Comparison of ENCODE assay signal across 1 cellular context in the genomic region with DNA sequence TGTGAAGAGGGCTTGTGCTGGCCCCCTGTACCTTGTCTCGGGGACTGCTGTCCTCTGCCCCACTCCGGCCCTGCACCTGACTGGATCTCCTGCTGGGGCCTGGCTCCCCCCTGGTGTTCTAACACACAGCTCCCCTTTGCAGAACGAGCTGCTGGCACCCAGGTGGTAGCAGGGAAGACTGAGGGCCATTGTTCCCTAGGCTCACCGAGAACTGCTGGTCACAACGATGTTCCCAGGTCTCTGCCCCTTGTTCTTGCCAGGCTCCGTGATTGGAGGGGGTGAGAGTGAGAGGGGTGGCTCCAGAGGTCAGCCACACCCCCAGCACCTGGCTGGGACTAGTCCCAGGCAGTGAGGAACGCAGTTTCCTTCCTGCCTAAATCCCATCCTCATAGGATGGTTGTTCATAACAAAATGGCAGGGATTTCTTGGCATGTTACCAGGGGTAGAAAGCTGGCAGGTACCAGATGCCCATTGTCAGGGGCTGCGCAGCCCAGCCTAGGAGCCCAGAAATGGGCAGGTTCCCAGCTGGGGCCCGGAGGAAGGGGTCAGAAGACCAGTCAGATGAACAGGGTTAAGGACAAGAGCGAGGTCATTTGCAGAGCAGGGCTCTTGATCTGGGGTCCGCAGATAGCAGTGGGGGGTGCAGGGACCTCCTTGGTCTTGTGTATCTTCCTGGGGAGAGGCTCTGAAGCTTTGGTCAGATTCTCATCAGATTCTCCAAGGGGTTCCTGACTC.
TF ChIP-seq lines count a peak whose summit lies in the region.

No MANE protein-coding gene starts in this region.

TF ChIP-seq in WTC11, 78 proteins besides CTCF, POLR2A, EP300 and RAD21 (continued from another document):
- TF ChIP-seq, protein P1, sequence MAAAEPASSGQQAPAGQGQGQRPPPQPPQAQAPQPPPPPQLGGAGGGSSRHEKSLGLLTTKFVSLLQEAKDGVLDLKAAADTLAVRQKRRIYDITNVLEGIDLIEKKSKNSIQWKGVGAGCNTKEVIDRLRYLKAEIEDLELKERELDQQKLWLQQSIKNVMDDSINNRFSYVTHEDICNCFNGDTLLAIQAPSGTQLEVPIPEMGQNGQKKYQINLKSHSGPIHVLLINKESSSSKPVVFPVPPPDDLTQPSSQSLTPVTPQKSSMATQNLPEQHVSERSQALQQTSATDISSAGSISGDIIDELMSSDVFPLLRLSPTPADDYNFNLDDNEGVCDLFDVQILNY (CRISPR knock-in tag; IDR thresholded peaks at IDR 0.05), result 0 out of 2 replicates have a peak, but pooled peaks have one; percentile 43
- peak; percentile 80 for TF ChIP-seq ZNF121 (CRISPR knock-in tag; IDR thresholded peaks at IDR 0.05)
- no peak for TF ChIP-seq IRF2 (CRISPR knock-in tag; IDR thresholded peaks at IDR 0.05; ENCODE audit: borderline replicate concordance, low read depth)
- TF ChIP-seq NFATC4 (CRISPR knock-in tag; IDR thresholded peaks at IDR 0.05), result no peak
- TF ChIP-seq, protein P2, sequence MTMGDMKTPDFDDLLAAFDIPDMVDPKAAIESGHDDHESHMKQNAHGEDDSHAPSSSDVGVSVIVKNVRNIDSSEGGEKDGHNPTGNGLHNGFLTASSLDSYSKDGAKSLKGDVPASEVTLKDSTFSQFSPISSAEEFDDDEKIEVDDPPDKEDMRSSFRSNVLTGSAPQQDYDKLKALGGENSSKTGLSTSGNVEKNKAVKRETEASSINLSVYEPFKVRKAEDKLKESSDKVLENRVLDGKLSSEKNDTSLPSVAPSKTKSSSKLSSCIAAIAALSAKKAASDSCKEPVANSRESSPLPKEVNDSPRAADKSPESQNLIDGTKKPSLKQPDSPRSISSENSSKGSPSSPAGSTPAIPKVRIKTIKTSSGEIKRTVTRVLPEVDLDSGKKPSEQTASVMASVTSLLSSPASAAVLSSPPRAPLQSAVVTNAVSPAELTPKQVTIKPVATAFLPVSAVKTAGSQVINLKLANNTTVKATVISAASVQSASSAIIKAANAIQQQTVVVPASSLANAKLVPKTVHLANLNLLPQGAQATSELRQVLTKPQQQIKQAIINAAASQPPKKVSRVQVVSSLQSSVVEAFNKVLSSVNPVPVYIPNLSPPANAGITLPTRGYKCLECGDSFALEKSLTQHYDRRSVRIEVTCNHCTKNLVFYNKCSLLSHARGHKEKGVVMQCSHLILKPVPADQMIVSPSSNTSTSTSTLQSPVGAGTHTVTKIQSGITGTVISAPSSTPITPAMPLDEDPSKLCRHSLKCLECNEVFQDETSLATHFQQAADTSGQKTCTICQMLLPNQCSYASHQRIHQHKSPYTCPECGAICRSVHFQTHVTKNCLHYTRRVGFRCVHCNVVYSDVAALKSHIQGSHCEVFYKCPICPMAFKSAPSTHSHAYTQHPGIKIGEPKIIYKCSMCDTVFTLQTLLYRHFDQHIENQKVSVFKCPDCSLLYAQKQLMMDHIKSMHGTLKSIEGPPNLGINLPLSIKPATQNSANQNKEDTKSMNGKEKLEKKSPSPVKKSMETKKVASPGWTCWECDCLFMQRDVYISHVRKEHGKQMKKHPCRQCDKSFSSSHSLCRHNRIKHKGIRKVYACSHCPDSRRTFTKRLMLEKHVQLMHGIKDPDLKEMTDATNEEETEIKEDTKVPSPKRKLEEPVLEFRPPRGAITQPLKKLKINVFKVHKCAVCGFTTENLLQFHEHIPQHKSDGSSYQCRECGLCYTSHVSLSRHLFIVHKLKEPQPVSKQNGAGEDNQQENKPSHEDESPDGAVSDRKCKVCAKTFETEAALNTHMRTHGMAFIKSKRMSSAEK (CRISPR knock-in tag; IDR thresholded peaks at IDR 0.05; ENCODE audit: borderline replicate concordance), result no peak
- peak; percentile 86 for TF ChIP-seq ZNF423 (CRISPR knock-in tag; IDR thresholded peaks at IDR 0.05)
- TF ChIP-seq, protein P3, sequence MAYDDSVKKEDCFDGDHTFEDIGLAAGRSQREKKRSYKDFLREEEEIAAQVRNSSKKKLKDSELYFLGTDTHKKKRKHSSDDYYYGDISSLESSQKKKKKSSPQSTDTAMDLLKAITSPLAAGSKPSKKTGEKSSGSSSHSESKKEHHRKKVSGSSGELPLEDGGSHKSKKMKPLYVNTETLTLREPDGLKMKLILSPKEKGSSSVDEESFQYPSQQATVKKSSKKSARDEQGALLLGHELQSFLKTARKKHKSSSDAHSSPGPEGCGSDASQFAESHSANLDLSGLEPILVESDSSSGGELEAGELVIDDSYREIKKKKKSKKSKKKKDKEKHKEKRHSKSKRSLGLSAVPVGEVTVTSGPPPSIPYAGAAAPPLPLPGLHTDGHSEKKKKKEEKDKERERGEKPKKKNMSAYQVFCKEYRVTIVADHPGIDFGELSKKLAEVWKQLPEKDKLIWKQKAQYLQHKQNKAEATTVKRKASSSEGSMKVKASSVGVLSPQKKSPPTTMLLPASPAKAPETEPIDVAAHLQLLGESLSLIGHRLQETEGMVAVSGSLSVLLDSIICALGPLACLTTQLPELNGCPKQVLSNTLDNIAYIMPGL (CRISPR knock-in tag; IDR thresholded peaks at IDR 0.05), result no peak
- TF ChIP-seq, protein P4, sequence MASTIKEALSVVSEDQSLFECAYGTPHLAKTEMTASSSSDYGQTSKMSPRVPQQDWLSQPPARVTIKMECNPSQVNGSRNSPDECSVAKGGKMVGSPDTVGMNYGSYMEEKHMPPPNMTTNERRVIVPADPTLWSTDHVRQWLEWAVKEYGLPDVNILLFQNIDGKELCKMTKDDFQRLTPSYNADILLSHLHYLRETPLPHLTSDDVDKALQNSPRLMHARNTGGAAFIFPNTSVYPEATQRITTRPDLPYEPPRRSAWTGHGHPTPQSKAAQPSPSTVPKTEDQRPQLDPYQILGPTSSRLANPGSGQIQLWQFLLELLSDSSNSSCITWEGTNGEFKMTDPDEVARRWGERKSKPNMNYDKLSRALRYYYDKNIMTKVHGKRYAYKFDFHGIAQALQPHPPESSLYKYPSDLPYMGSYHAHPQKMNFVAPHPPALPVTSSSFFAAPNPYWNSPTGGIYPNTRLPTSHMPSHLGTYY (CRISPR knock-in tag; IDR thresholded peaks at IDR 0.05), result no peak
TF ChIP-seq in WTC11: peak in this region for 3.
